12 cellular contexts compared by ENCODE assay signal in genomic region chr12:26732010-26732908, GRCh38.
DNase-seq lines count a peak whose midpoint lies in the region; ATAC-seq, FAIRE-seq and TF ChIP-seq lines count a peak whose summit lies in the region.
"Had no signal": no experiment of that assay in that cellular context is flagged by ENCODE, and none has a peak within 500 bp of the region (broad histone marks: within the 10 kb centered on the region; RNA-seq: fewer than 3 reads in every experiment).

No MANE protein-coding gene starts in this region.

- no peaks in the 10 kb centered on the region for H3K27me3 Mint-ChIP-seq in activated CD4-positive, alpha-beta T cell treated with anti-CD3 and anti-CD28 coated beads for 36 hours
- H3K27me3 Mint-ChIP-seq: activated T-helper 17 cell treated with anti-CD3 and anti-CD28 coated beads, Interleukin-2, amount 50 U/mL, for 72 hours had no signal

- no peaks in the 10 kb centered on the region for H3K79me1 ChIP-seq in trophoblast cell (ENCODE audit: low read length)

- H3K79me2 ChIP-seq in OCI-LY1 (ENCODE audit: insufficient read depth, low read length) (0 out of 2 replicates have a peak, but pooled peaks cover 4% of the 10 kb centered on the region), trophoblast cell (ENCODE audit: control insufficient read depth, insufficient read depth, low read length, poor library complexity) (no peaks in the 10 kb centered on the region)

- H4K8ac ChIP-seq in trophoblast cell (ENCODE audit: low read depth, low read length) = no peak overlapping the region

- FAIRE-seq in urothelium cell line (lab: Jason Lieb, UNC) = no peak

- H3K23ac ChIP-seq in trophoblast cell (ENCODE audit: low read length) = no peak overlapping the region

- H4K12ac ChIP-seq in trophoblast cell (ENCODE audit: low read depth, low read length) = no peak overlapping the region

- no peak for DNase-seq in activated CD4-positive, alpha-beta T cell treated with anti-CD3 and anti-CD28 coated beads for 36 hours
- no peak for DNase-seq in activated CD4-positive, alpha-beta T cell treated with anti-CD3 and anti-CD28 coated beads, Interleukin-2, amount 50 U/mL, for 4 hours
- DNase-seq in aorta (no peak), urothelium cell line (ENCODE audit: low spot score) (no peak), NCI-H1436 treated with DMSO at 0.1 percent for 48 hours (lab: John Stamatoyannopoulos, UW) (no peak), trophoblast cell (no peak)
- DNase-seq: GM23248, NCI-H82 had no signal

- H3K27ac Mint-ChIP-seq in activated CD4-positive, alpha-beta T cell treated with anti-CD3 and anti-CD28 coated beads for 36 hours = no peak overlapping the region
- H3K27ac Mint-ChIP-seq: activated T-helper 17 cell treated with anti-CD3 and anti-CD28 coated beads, Interleukin-2, amount 50 U/mL, for 72 hours had no signal

- H3K27me3 ChIP-seq in OCI-LY1 (ENCODE audit: insufficient read depth, low read length) (no peaks in the 10 kb centered on the region), aorta (ENCODE audit: control insufficient read depth in 1 of 2, insufficient read depth in 2 of 2, low read length in 1 of 2) (no peaks in the 10 kb centered on the region), trophoblast cell (ENCODE audit: insufficient read depth, low read length) (no peaks in the 10 kb centered on the region)

- no peaks in the 10 kb centered on the region for H4K20me1 ChIP-seq in OCI-LY1 (ENCODE audit: insufficient read depth, low read length)

- H3K4ac ChIP-seq in trophoblast cell (ENCODE audit: low read depth, low read length) = no peak overlapping the region

- H3K9ac ChIP-seq in OCI-LY1 (ENCODE audit: low read length) = peak overlapping the region; percentile 2; the same call in 1 of the 2 replicates
- H3K9ac ChIP-seq in trophoblast cell (ENCODE audit: low read length) = no peak overlapping the region
- H3K9ac ChIP-seq: GM23248 had no signal

- intact Hi-C loops in activated CD4-positive, alpha-beta T cell treated with anti-CD3 and anti-CD28 coated beads for 36 hours (cut with DNase I, micrococcal nuclease) = no loop called here
- intact Hi-C loops in aorta (cut with DNase I) = no loop called here

- CTCF ChIA-PET in activated CD4-positive, alpha-beta T cell treated with anti-CD3 and anti-CD28 coated beads for 36 hours (lab: Charles Lee) = interaction anchor here (1.5 kb wide), 1 partner anchor 31 kb away, joined by 5 read pairs; no protein-coding TSS in a partner anchor

- peak overlapping the region; percentile 36; the same call in 1 of the 2 replicates for H3K4me2 ChIP-seq in OCI-LY1 (ENCODE audit: low read length)
- no peak overlapping the region for H3K4me2 ChIP-seq in trophoblast cell (ENCODE audit: low read length)

- H3K9me2 ChIP-seq in OCI-LY1 (ENCODE audit: low read depth, low read length) = no peaks in the 10 kb centered on the region

- WGBS in aorta, 2 donors = 94 to 95% methylated on average over 6 of the region's 6 CpGs
- WGBS in trophoblast cell (ENCODE audit: extremely low coverage, insufficient coverage, insufficient read length) = no CpG with 5 or more reads among the region's 6 CpGs

- H3K18ac ChIP-seq in trophoblast cell (ENCODE audit: low read length) = no peak overlapping the region

- H3K4me1 Mint-ChIP-seq in activated CD4-positive, alpha-beta T cell treated with anti-CD3 and anti-CD28 coated beads for 36 hours = peaks cover 63% of the 10 kb centered on the region

- no peak overlapping the region for H2BK120ac ChIP-seq in trophoblast cell (ENCODE audit: insufficient read depth, low read length, poor library complexity)

- H2AFZ ChIP-seq in OCI-LY1 (ENCODE audit: low read length) = no peak overlapping the region
- H2AFZ ChIP-seq in trophoblast cell (ENCODE audit: insufficient read depth, low read length, poor library complexity) = no peak overlapping the region
- H2AFZ ChIP-seq: GM23248 had no signal

- H3K4me3 ChIP-seq in OCI-LY1 (ENCODE audit: low read depth, low read length, poor library complexity, severe bottlenecking) (no peak overlapping the region), aorta (ENCODE audit: low read length in 2 of 2) (no peak overlapping the region), trophoblast cell (ENCODE audit: low read depth, low read length) (no peak overlapping the region)
- H3K4me3 ChIP-seq: GM23248 had no signal

- no peak overlapping the region for H2BK12ac ChIP-seq in trophoblast cell (ENCODE audit: low read length)

- no peaks in the 10 kb centered on the region for H3F3A ChIP-seq in OCI-LY1 (ENCODE audit: insufficient read depth, low read length)

- H4K91ac ChIP-seq in trophoblast cell (ENCODE audit: low read depth, low read length) = no peak overlapping the region

- POLR2A ChIA-PET in activated CD4-positive, alpha-beta T cell treated with anti-CD3 and anti-CD28 coated beads for 36 hours (lab: Charles Lee) = no interaction called here

- H2BK5ac ChIP-seq in trophoblast cell (ENCODE audit: low read depth, low read length, poor library complexity) = no peak overlapping the region

- H3K36me3 Mint-ChIP-seq in activated CD4-positive, alpha-beta T cell treated with anti-CD3 and anti-CD28 coated beads for 36 hours (ENCODE audit: low read depth) = peaks cover 7% of the 10 kb centered on the region

- H3K27ac ChIP-seq in OCI-LY1 (ENCODE audit: low read depth, low read length, poor library complexity, severe bottlenecking) = peak overlapping the region; percentile 37
- no peak overlapping the region for H3K27ac ChIP-seq in aorta (ENCODE audit: low read depth in 1 of 2, low read length in 2 of 2)
- no peak overlapping the region for H3K27ac ChIP-seq in trophoblast cell (ENCODE audit: low read depth, low read length)
- H3K27ac ChIP-seq: 22Rv1, GM23248 had no signal

- ATAC-seq in activated CD4-positive, alpha-beta T cell treated with anti-CD3 and anti-CD28 coated beads for 36 hours = peak; percentile 34
- ATAC-seq in HG03025 (IDR thresholded peaks at IDR 0.05; ENCODE audit: low FRiP score, unreplicated experiment) (peak; percentile 55), aorta (ENCODE audit: low FRiP score) (peak; percentile 50)
- ATAC-seq: activated T-helper 17 cell treated with anti-CD3 and anti-CD28 coated beads, Interleukin-2, amount 50 U/mL, for 72 hours had no signal

- H3K36me3 ChIP-seq in OCI-LY1 (ENCODE audit: insufficient read depth, low read length) (no peaks in the 10 kb centered on the region), aorta (ENCODE audit: control insufficient read depth in 1 of 2, insufficient read depth in 2 of 2, low read length in 1 of 2) (no peaks in the 10 kb centered on the region), trophoblast cell (ENCODE audit: control insufficient read depth in 1 of 2, insufficient read depth in 2 of 2, low read length in 2 of 2) (no peaks in the 10 kb centered on the region)

- H3K9me3 ChIP-seq in OCI-LY1 (ENCODE audit: low read length) (no peaks in the 10 kb centered on the region), aorta (ENCODE audit: control insufficient read depth, low read length) (no peaks in the 10 kb centered on the region), trophoblast cell (ENCODE audit: insufficient read depth, low read depth, low read length) (no peaks in the 10 kb centered on the region)

- H3K9me3 Mint-ChIP-seq in activated CD4-positive, alpha-beta T cell treated with anti-CD3 and anti-CD28 coated beads for 36 hours (ENCODE audit: low read depth) = no peaks in the 10 kb centered on the region
- H3K9me3 Mint-ChIP-seq: activated T-helper 17 cell treated with anti-CD3 and anti-CD28 coated beads, Interleukin-2, amount 50 U/mL, for 72 hours had no signal

- H3K4me3 Mint-ChIP-seq in activated CD4-positive, alpha-beta T cell treated with anti-CD3 and anti-CD28 coated beads for 36 hours = no peak overlapping the region
- H3K4me3 Mint-ChIP-seq: activated T-helper 17 cell treated with anti-CD3 and anti-CD28 coated beads, Interleukin-2, amount 50 U/mL, for 72 hours had no signal

- H3K4me1 ChIP-seq in OCI-LY1 (ENCODE audit: insufficient read depth, low read length, severe bottlenecking) (peaks cover 31% of the 10 kb centered on the region), aorta (ENCODE audit: control insufficient read depth in 1 of 2, insufficient read depth in 2 of 2, low read length in 2 of 2) (no peaks in the 10 kb centered on the region), trophoblast cell (ENCODE audit: control insufficient read depth in 1 of 2, insufficient read depth in 2 of 2, low read length in 2 of 2) (no peaks in the 10 kb centered on the region)

- H3K14ac ChIP-seq in trophoblast cell (ENCODE audit: low read length) = no peak overlapping the region

- no peak overlapping the region for H2AK5ac ChIP-seq in trophoblast cell (ENCODE audit: low read length)

- TF ChIP-seq CTCF in OCI-LY1 (IDR thresholded peaks at IDR 0.05; ENCODE audit: low read length) = no peak
